10 cellular contexts compared by ENCODE assay signal in the genomic region with DNA sequence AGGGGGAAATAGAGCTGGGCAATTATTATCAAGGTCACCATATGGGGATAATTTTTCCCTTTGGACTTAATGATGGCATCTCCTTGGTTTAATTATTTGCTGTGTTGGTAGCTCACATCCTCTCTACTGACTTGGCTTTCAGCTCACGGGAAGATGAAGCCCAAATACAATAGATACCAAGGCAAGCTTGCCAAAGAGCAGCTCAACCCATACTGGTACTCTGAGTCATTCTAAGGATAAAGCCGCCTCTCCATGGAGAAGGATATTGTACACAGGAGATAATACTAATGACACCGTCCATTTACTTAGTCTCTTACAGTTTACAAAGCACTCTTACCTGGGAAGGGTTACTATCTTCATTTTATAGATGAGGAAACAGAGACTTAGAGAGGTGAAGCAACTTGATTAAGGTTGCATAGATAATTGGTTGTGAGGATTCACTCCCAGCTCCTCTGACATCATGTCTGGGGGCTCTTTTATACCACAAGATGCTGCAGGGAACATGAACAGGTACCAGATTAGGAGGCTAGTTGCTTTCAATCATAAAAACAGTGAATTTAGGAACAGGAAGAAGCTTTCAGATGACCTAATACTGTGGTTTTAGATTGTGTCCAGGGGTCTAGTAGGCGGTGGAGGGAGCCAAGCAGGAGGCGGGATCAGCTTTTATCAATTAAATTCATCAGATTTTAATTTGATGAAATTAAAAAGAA. TPM values are rescaled to one million over a fixed set of nuclear protein-coding genes. Genes with fewer than 3 reads are reported as not detected.
A peak's percentile ranks its signal among the peaks of the same experiment; 100 is the strongest.
DNase-seq lines count a peak whose midpoint lies in the region; ATAC-seq, FAIRE-seq and TF ChIP-seq lines count a peak whose summit lies in the region.
"Had no signal": no experiment of that assay in that cellular context is flagged by ENCODE, and none has a peak within 500 bp of the region (broad histone marks: within the 10 kb centered on the region; RNA-seq: fewer than 3 reads in every experiment).

No MANE protein-coding gene starts in this region.

- FAIRE-seq in GM12891 (lab: Jason Lieb, UNC) (peak; percentile 62), astrocyte (lab: Jason Lieb, UNC) (no peak)

- TF ChIP-seq CTCF in NB4 (IDR thresholded peaks at IDR 0.05; ENCODE audit: low read depth, low read length) (no peak), astrocyte (IDR thresholded peaks at IDR 0.05; ENCODE audit: insufficient read depth, low read depth, low read length) (no peak), neutrophil (IDR thresholded peaks at IDR 0.05) (no peak)

- DNase-seq in GM12891 (ENCODE audit: insufficient read length, low spot score) (no peak), NB4 (ENCODE audit: low read depth) (peak; percentile 30), astrocyte (ENCODE audit: low read depth) (peak; percentile 73), iPS-NIHi7 (ENCODE audit: extremely low spot score) (no peak)
- DNase-seq: midbrain, NCI-H2107, SHP77 treated with DMSO at 0.1 percent for 48 hours had no signal

- H3K36me3 ChIP-seq in astrocyte (ENCODE audit: insufficient read depth, low read length) (no peaks in the 10 kb centered on the region), neutrophil (no peaks in the 10 kb centered on the region)

- no peak for ATAC-seq in GM21381 (IDR thresholded peaks at IDR 0.05; ENCODE audit: unreplicated experiment)
- ATAC-seq in GM19467 (IDR thresholded peaks at IDR 0.05; ENCODE audit: unreplicated experiment): no peak

- no peak overlapping the region for H2AFZ ChIP-seq in astrocyte (ENCODE audit: low read depth, low read length)

- peak overlapping the region; percentile 9 for H3K4me3 Mint-ChIP-seq in astrocyte (ENCODE audit: unreplicated experiment)

- peaks cover 23% of the 10 kb centered on the region for H3K4me1 Mint-ChIP-seq in astrocyte (ENCODE audit: low read depth, unreplicated experiment)

- H3K4me3 ChIP-seq in NB4 (ENCODE audit: low read depth, low read length) (no peak overlapping the region), astrocyte (ENCODE audit: insufficient read depth, low read depth, low read length) (peak overlapping the region; percentile 4), neutrophil (ENCODE audit: low read depth in 1 of 2, low read length in 1 of 2) (peak overlapping the region in 1 of 2 experiments; percentile 6)

- peaks cover 3% of the 10 kb centered on the region for H3K9me3 Mint-ChIP-seq in astrocyte (ENCODE audit: unreplicated experiment)

- no peaks in the 10 kb centered on the region for H4K20me1 ChIP-seq in astrocyte (ENCODE audit: insufficient read depth, low read length)

- H3K9me3 ChIP-seq in astrocyte (ENCODE audit: insufficient read depth, low read depth, low read length) (no peaks in the 10 kb centered on the region), neutrophil (no peaks in the 10 kb centered on the region)

- H3K4me1 ChIP-seq in astrocyte (ENCODE audit: insufficient read depth, low read length) (peaks cover 23% of the 10 kb centered on the region), neutrophil (ENCODE audit: control insufficient read depth in 1 of 2, insufficient read depth in 1 of 2, low read depth in 1 of 2, low read length in 1 of 2) (peaks cover 16 to 24% of the 10 kb centered on the region in 2 experiments)

- H3K27me3 ChIP-seq in astrocyte (ENCODE audit: insufficient read depth, low read length) (no peaks in the 10 kb centered on the region), neutrophil (no peaks in the 10 kb centered on the region)

- TF ChIP-seq POLR2A in GM12891 (IDR thresholded peaks at IDR 0.05; ENCODE audit: low read depth, low read length): no peak
- no peak for TF ChIP-seq POLR2A in NB4 (IDR thresholded peaks at IDR 0.05; ENCODE audit: extremely low read depth, insufficient read length)

- H3K79me2 ChIP-seq in astrocyte (ENCODE audit: insufficient read depth, low read length): no peaks in the 10 kb centered on the region

- peak overlapping the region; percentile 22 for H3K9ac ChIP-seq in astrocyte (ENCODE audit: low read length)

- H3K27ac ChIP-seq in astrocyte (ENCODE audit: low read depth, low read length): peak overlapping the region; percentile 84
- peak overlapping the region; percentile 53 for H3K27ac ChIP-seq in neutrophil

- H3K27ac Mint-ChIP-seq in astrocyte (ENCODE audit: unreplicated experiment): peak overlapping the region; percentile 1

- H3K36me3 Mint-ChIP-seq in astrocyte (ENCODE audit: low read depth, unreplicated experiment): no peaks in the 10 kb centered on the region

- peak overlapping the region; percentile 77 for H3K4me2 ChIP-seq in astrocyte (ENCODE audit: low read length)

- no peaks in the 10 kb centered on the region for H3K27me3 Mint-ChIP-seq in astrocyte (ENCODE audit: low read depth, unreplicated experiment)

TF ChIP-seq in GM12891, 5 proteins besides CTCF, POLR2A, EP300 and RAD21:
- TF ChIP-seq POU2F2 (IDR thresholded peaks at IDR 0.05; ENCODE audit: low read depth, low read length): no peak
- TF ChIP-seq PAX5 (IDR thresholded peaks at IDR 0.05; ENCODE audit: insufficient read depth, low read length, severe bottlenecking): no peak
- no peak for TF ChIP-seq TAF1 (IDR thresholded peaks at IDR 0.05; ENCODE audit: low read depth, low read length)
- no peak for TF ChIP-seq SPI1 (IDR thresholded peaks at IDR 0.05; ENCODE audit: low read depth, low read length)
TF ChIP-seq in GM12891: peak in this region for 0.

RNA-seq across cellular contexts. Expression of gene PICALM, which starts 48.3 kb away (rescaled TPM):
- polyA plus RNA-seq in GM12891 (2012; ENCODE audit: low read depth, missing spikeins): 14.8 TPM
- total RNA-seq in astrocyte: 254 and 260 TPM in 2 replicates

Comparison
In these comparisons a context has a peak if more than half of its experiments do, and no peak if none do; other contexts are left out.
1. DNase-seq: peak in NB4 (single experiment) and astrocyte (single experiment); none in GM12891 (single experiment) and iPS-NIHi7 (single experiment).